17 cellular contexts compared by ENCODE assay signal in the genomic region with DNA sequence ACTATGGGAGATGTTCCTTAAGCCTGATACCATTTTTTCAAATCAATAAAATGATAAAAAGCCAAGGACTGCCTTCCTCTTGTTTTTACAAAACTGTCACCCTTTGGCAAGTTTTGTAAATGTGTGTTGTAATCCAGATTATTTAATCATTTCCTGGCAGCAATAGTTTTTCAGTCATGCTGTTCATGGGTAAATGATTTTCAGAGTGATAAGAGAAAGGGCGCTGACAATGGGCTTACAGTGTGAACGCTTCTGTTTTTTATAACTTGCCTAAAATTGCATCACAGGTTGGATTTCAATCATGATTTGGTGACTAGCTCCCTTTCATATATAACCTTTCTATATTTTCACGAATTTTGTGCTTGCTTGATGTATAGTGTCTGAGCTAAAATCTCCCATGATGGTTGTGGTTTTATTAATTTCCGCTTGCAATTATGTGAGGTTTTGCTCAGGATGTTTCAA. TPM values are rescaled to one million over a fixed set of nuclear protein-coding genes. Genes with fewer than 3 reads are reported as not detected.
A peak's percentile ranks its signal among the peaks of the same experiment; 100 is the strongest.
DNase-seq lines count a peak whose midpoint lies in the region; FAIRE-seq and TF ChIP-seq lines count a peak whose summit lies in the region.
"Had no signal": no experiment of that assay in that cellular context is flagged by ENCODE, and none has a peak within 500 bp of the region (broad histone marks: within the 10 kb centered on the region; RNA-seq: fewer than 3 reads in every experiment).

No MANE protein-coding gene starts in this region.

- no peak overlapping the region for H2BK120ac ChIP-seq in mesenchymal stem cell (ENCODE audit: low read depth, low read length)

- H3K23ac ChIP-seq in mesenchymal stem cell (ENCODE audit: low read length in 2 of 2): no peak overlapping the region

- H3K27me3 ChIP-seq in bronchial epithelial cell (ENCODE audit: control insufficient read depth, insufficient read depth, low read length): peaks cover 11% of the 10 kb centered on the region
- peaks cover 0 to 25% of the 10 kb centered on the region in 2 experiments for H3K27me3 ChIP-seq in mesenchymal stem cell (ENCODE audit: control insufficient read depth in 1 of 2, insufficient read depth in 1 of 2, low read length in 2 of 2)
- no peaks in the 10 kb centered on the region for H3K27me3 ChIP-seq in testis

- H3K18ac ChIP-seq in mesenchymal stem cell (ENCODE audit: low read depth in 1 of 2, low read length in 2 of 2): no peak overlapping the region

- H3K4me2 ChIP-seq in mesenchymal stem cell (ENCODE audit: low read length, poor library complexity, severe bottlenecking): no peak overlapping the region

- no peak overlapping the region for H3K4ac ChIP-seq in mesenchymal stem cell (ENCODE audit: low read depth in 1 of 2, low read length in 2 of 2)

- 42% methylated on average over 2 of the region's 4 CpGs for WGBS in mesenchymal stem cell
- WGBS in testis, 2 donors: 83 to 90% methylated on average over 4 of the region's 4 CpGs

- H3K4me3 Mint-ChIP-seq in osteocyte (ENCODE audit: unreplicated experiment): no peak overlapping the region
- H3K4me3 Mint-ChIP-seq: activated naive CD4-positive, alpha-beta T cell treated with anti-CD3 and anti-CD28 coated beads, Interleukin-2, amount 10 ng/mL, durations not matched to agents 7 days and 5 days; IgD-negative memory B cell; neural crest cell had no signal

- H3K4me1 Mint-ChIP-seq in osteocyte (ENCODE audit: unreplicated experiment): no peaks in the 10 kb centered on the region
- H3K4me1 Mint-ChIP-seq: neural crest cell had no signal

- H2BK12ac ChIP-seq in mesenchymal stem cell (ENCODE audit: low read length in 2 of 2): no peak overlapping the region

- TF ChIP-seq CTCF in bronchial epithelial cell (IDR thresholded peaks at IDR 0.05; ENCODE audit: insufficient read depth, low read length, severe bottlenecking) (no peak), testis (IDR thresholded peaks at IDR 0.05) (no peak), osteocyte (IDR thresholded peaks at IDR 0.05) (no peak)

- no peak overlapping the region for H2AFZ ChIP-seq in mesenchymal stem cell (ENCODE audit: low read depth, low read length)

- peak; percentile 60 for DNase-seq in COLO829 (ENCODE audit: low spot score)
- peak; percentile 30 to 54 for DNase-seq in NOMO-1 (lab: John Stamatoyannopoulos, UW; ENCODE audit: unreplicated experiment in 2 of 2)
- DNase-seq in bronchial epithelial cell (ENCODE audit: low read depth): peak; percentile 37
- no peak for DNase-seq in mesenchymal stem cell
- no peak for DNase-seq in testis
- DNase-seq in osteocyte (ENCODE audit: extremely low spot score, unreplicated experiment): no peak
- DNase-seq in germinal center (ENCODE audit: low spot score): no peak
- DNase-seq in ecto neural progenitor cell (ENCODE audit: low spot score): no peak
- DNase-seq: activated naive CD4-positive, alpha-beta T cell treated with anti-CD3 and anti-CD28 coated beads, Interleukin-2, amount 10 ng/mL, durations not matched to agents 7 days and 5 days; C1 segment of cervical spinal cord; foreskin fibroblast; islet precursor cell; NCI-H187 had no signal

- H4K8ac ChIP-seq in mesenchymal stem cell (ENCODE audit: low read length): no peak overlapping the region

- no peak overlapping the region for H2BK5ac ChIP-seq in mesenchymal stem cell (ENCODE audit: low read depth, low read length, poor library complexity, severe bottlenecking)

- H3K14ac ChIP-seq in mesenchymal stem cell (ENCODE audit: low read length in 2 of 2): no peak overlapping the region

- peaks cover 51% of the 10 kb centered on the region for H3K27me3 Mint-ChIP-seq in osteocyte (ENCODE audit: unreplicated experiment)

- H2BK15ac ChIP-seq in mesenchymal stem cell (ENCODE audit: low read depth, poor library complexity, severe bottlenecking): no peak overlapping the region

- intact Hi-C loops in testis (cut with DNase I; ENCODE audit: low total_unique reads): no loop called here

- H3K79me1 ChIP-seq in mesenchymal stem cell (replicated peaks; ENCODE audit: low read length, poor library complexity, severe bottlenecking): no peaks in the 10 kb centered on the region

- no peak overlapping the region for H3K4me3 ChIP-seq in bronchial epithelial cell (ENCODE audit: low read depth, low read length)
- no peak overlapping the region for H3K4me3 ChIP-seq in mesenchymal stem cell (ENCODE audit: insufficient read depth in 1 of 2, low read depth in 1 of 2, low read length in 2 of 2)
- H3K4me3 ChIP-seq in testis: no peak overlapping the region

- H3K9me3 ChIP-seq in mesenchymal stem cell (ENCODE audit: control insufficient read depth, low read length): no peaks in the 10 kb centered on the region
- no peaks in the 10 kb centered on the region for H3K9me3 ChIP-seq in testis

- no peak overlapping the region for H3K27ac Mint-ChIP-seq in osteocyte (ENCODE audit: unreplicated experiment)
- H3K27ac Mint-ChIP-seq: activated naive CD4-positive, alpha-beta T cell treated with anti-CD3 and anti-CD28 coated beads, Interleukin-2, amount 10 ng/mL, durations not matched to agents 7 days and 5 days; IgD-negative memory B cell had no signal

- H3K36me3 ChIP-seq in bronchial epithelial cell (ENCODE audit: control insufficient read depth, insufficient read depth, low read length): no peaks in the 10 kb centered on the region
- H3K36me3 ChIP-seq in mesenchymal stem cell (ENCODE audit: control insufficient read depth in 1 of 2, insufficient read depth in 2 of 2, low read depth in 1 of 2, low read length in 2 of 2): no peaks in the 10 kb centered on the region
- no peaks in the 10 kb centered on the region for H3K36me3 ChIP-seq in testis (ENCODE audit: low read depth, missing control alignments)

- TF ChIP-seq POLR2A in testis (IDR thresholded peaks at IDR 0.05): no peak

- no peaks in the 10 kb centered on the region for H3K36me3 Mint-ChIP-seq in osteocyte (ENCODE audit: unreplicated experiment)
- H3K36me3 Mint-ChIP-seq: activated naive CD4-positive, alpha-beta T cell treated with anti-CD3 and anti-CD28 coated beads, Interleukin-2, amount 10 ng/mL, durations not matched to agents 7 days and 5 days; IgD-negative memory B cell had no signal

- H3K27ac ChIP-seq in mesenchymal stem cell (ENCODE audit: low read length, poor library complexity, severe bottlenecking) (no peak overlapping the region), testis (no peak overlapping the region)

- no peak overlapping the region for H4K91ac ChIP-seq in mesenchymal stem cell (ENCODE audit: low read length)

- H3K9me3 Mint-ChIP-seq in osteocyte (ENCODE audit: unreplicated experiment): peaks cover 3% of the 10 kb centered on the region
- H3K9me3 Mint-ChIP-seq: activated naive CD4-positive, alpha-beta T cell treated with anti-CD3 and anti-CD28 coated beads, Interleukin-2, amount 10 ng/mL, durations not matched to agents 7 days and 5 days had no signal

- peak overlapping the region; percentile 19 for H3K9ac ChIP-seq in mesenchymal stem cell (ENCODE audit: low read length)

- no peak for FAIRE-seq in bronchial epithelial cell (lab: Jason Lieb, UNC)
- FAIRE-seq: G401.6 had no signal

- H3K4me1 ChIP-seq in mesenchymal stem cell (ENCODE audit: control insufficient read depth, insufficient read depth, low read depth, low read length): no peaks in the 10 kb centered on the region
- no peaks in the 10 kb centered on the region for H3K4me1 ChIP-seq in testis

- no peak overlapping the region for H2AK5ac ChIP-seq in mesenchymal stem cell (ENCODE audit: low read length, severe bottlenecking)

RNA-seq across cellular contexts. Expression of a gene that starts 19.0 kb away (rescaled TPM):
- total RNA-seq in bronchial epithelial cell: not detected in 2 replicates
- polyA plus RNA-seq in mesenchymal stem cell (2013, experiment 1 of 2): not detected
- not detected for polyA plus RNA-seq in mesenchymal stem cell (2013, experiment 2 of 2)
- 1 to 10 TPM in 1 of 2 donors, under 1 TPM in 1; 0.87 to 1.2 TPM for total RNA-seq in testis
- 2.7 TPM for polyA plus RNA-seq in testis (ENCODE audit: insufficient read depth, low read depth, low replicate concordance)
- 0.08 TPM in 2 replicates for total RNA-seq in osteocyte
- total RNA-seq: neural crest cell, sciatic nerve had no signal
- polyA plus RNA-seq: IgD-negative memory B cell had no signal

Comparison
In these comparisons a context has a peak if more than half of its experiments do, and no peak if none do; other contexts are left out.
1. DNase-seq: peak in COLO829 (single experiment), NOMO-1 (2 of 2) and bronchial epithelial cell (single experiment); none in mesenchymal stem cell (single experiment), testis (single experiment), osteocyte (single experiment), germinal center (single experiment) and ecto neural progenitor cell (single experiment).